Comparison of ENCODE assay signal across 1 cellular context in the genomic region with DNA sequence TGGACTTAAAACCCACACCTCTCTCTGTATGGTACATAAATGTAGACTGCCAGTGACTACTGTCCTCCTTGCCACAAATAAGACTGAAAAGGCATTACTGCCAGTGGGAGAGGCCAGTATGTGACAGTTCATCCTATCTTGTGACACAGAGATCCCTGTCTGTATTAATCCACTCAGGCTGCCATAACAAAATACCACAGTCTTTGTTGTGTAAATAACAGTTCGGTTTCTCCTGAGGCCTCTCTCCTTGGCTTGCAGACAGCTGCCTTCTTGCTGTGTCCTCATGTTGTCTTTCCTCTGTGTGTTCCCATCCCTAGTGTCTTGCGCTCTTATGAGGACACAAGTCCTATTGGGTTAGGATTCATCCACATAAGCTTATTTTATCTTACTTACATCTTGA.
TF ChIP-seq lines count a peak whose summit lies in the region.

No MANE protein-coding gene starts in this region.

TF ChIP-seq in IMR-90, 13 proteins besides CTCF, POLR2A, EP300 and RAD21:
- no peak for TF ChIP-seq CHD1 (IDR thresholded peaks at IDR 0.05; ENCODE audit: low read depth, low read length)
